In genomic region chr1:100265562-100265930, GRCh38 we compare ENCODE assay signal across 8 cellular contexts. TPM values are rescaled to one million over a fixed set of nuclear protein-coding genes. Genes with fewer than 3 reads are reported as not detected.
DNase-seq lines count a peak whose midpoint lies in the region; ATAC-seq and TF ChIP-seq lines count a peak whose summit lies in the region.

No MANE protein-coding gene starts in this region.

- no peak overlapping the region for H4K8ac ChIP-seq in H9 (replicated peaks; ENCODE audit: insufficient read length, low read depth, low read length)

- H3K27ac ChIP-seq in H9 (ENCODE audit: insufficient read length, low read depth, low read length) = no peak overlapping the region

- H3K23ac ChIP-seq in H9 (ENCODE audit: insufficient read length, low read depth, low read length) = no peak overlapping the region

- no peak overlapping the region for H3K4ac ChIP-seq in H9 (ENCODE audit: low read depth, low read length)

- H3K4me1 ChIP-seq in H9 (ENCODE audit: insufficient read depth, low read length) = no peaks in the 10 kb centered on the region

- H3K4me3 ChIP-seq in astrocyte of the spinal cord (ENCODE audit: low read depth, low read length) = peak overlapping the region; percentile 98

- peak overlapping the region; percentile 31 for H3K9ac ChIP-seq in H9 (ENCODE audit: extremely low read depth, insufficient read length, low read length)

- H2AK5ac ChIP-seq in H9 (ENCODE audit: insufficient read length, low read length) = no peak overlapping the region

- H3K4me1 Mint-ChIP-seq in T-helper 1 cell treated with Interleukin-12 subunit alpha and Interleukin-12 subunit beta and Interleukin-4 antibody, amounts not matched to agents 30 μg/mL and 1 μg/mL, for 36 hours (ENCODE audit: low read depth) = peaks cover 25% of the 10 kb centered on the region
- H3K4me1 Mint-ChIP-seq in H9 = peaks cover 6 to 11% of the 10 kb centered on the region in 2 experiments
- H3K4me1 Mint-ChIP-seq in stimulated activated memory B cell treated with anti-CD40 and anti-IgM and Interleukin-4, amounts not matched to agents 10 μg/mL and 1 μg/mL and 100 μg/mL, for 72 hours = peaks cover 38% of the 10 kb centered on the region

- no peak overlapping the region for H4K91ac ChIP-seq in H9 (ENCODE audit: insufficient read length, low read depth, low read length)

- peaks cover 42% of the 10 kb centered on the region for H3K36me3 Mint-ChIP-seq in T-helper 1 cell treated with Interleukin-12 subunit alpha and Interleukin-12 subunit beta and Interleukin-4 antibody, amounts not matched to agents 30 μg/mL and 1 μg/mL, for 36 hours (ENCODE audit: low read depth)
- peaks cover 38 to 55% (median 49%) of the 10 kb centered on the region in 3 experiments for H3K36me3 Mint-ChIP-seq in H9 (ENCODE audit: insufficient read depth in 1 of 3, low read depth in 3 of 3)
- peaks cover 29% of the 10 kb centered on the region for H3K36me3 Mint-ChIP-seq in stimulated activated memory B cell treated with anti-CD40 and anti-IgM and Interleukin-4, amounts not matched to agents 10 μg/mL and 1 μg/mL and 100 μg/mL, for 72 hours

- WGBS in H9 (ENCODE audit: extremely low coverage, insufficient read length, low lambda C conversion rate) = no CpG with 5 or more reads among the region's 12 CpGs

- H2BK15ac ChIP-seq in H9 (ENCODE audit: low read depth, low read length) = no peak overlapping the region

- no peak overlapping the region for H2BK12ac ChIP-seq in H9 (ENCODE audit: insufficient read length, low read depth, low read length)

- H3K27ac Mint-ChIP-seq in T-helper 1 cell treated with Interleukin-12 subunit alpha and Interleukin-12 subunit beta and Interleukin-4 antibody, amounts not matched to agents 30 μg/mL and 1 μg/mL, for 36 hours = peak overlapping the region; percentile 100
- peak overlapping the region in 2 of 3 experiments; percentile 59 to 99; a peak in 5 of 7 replicates for H3K27ac Mint-ChIP-seq in H9
- peak overlapping the region; percentile 98 for H3K27ac Mint-ChIP-seq in stimulated activated memory B cell treated with anti-CD40 and anti-IgM and Interleukin-4, amounts not matched to agents 10 μg/mL and 1 μg/mL and 100 μg/mL, for 72 hours

- peaks cover 6% of the 10 kb centered on the region for H3K23me2 ChIP-seq in H9 (ENCODE audit: insufficient read length, low read depth, low read length, poor library complexity, severe bottlenecking)

- H3K27me3 Mint-ChIP-seq in T-helper 1 cell treated with Interleukin-12 subunit alpha and Interleukin-12 subunit beta and Interleukin-4 antibody, amounts not matched to agents 30 μg/mL and 1 μg/mL, for 36 hours (ENCODE audit: low read depth) = peaks cover 5% of the 10 kb centered on the region
- peaks cover 3% of the 10 kb centered on the region for H3K27me3 Mint-ChIP-seq in H9 (ENCODE audit: low read depth)
- no peaks in the 10 kb centered on the region for H3K27me3 Mint-ChIP-seq in stimulated activated memory B cell treated with anti-CD40 and anti-IgM and Interleukin-4, amounts not matched to agents 10 μg/mL and 1 μg/mL and 100 μg/mL, for 72 hours

- peaks cover 6% of the 10 kb centered on the region for H3K9me3 Mint-ChIP-seq in T-helper 1 cell treated with Interleukin-12 subunit alpha and Interleukin-12 subunit beta and Interleukin-4 antibody, amounts not matched to agents 30 μg/mL and 1 μg/mL, for 36 hours
- H3K9me3 Mint-ChIP-seq in H9 = peaks cover 18 to 34% of the 10 kb centered on the region in 2 experiments
- H3K9me3 Mint-ChIP-seq in stimulated activated memory B cell treated with anti-CD40 and anti-IgM and Interleukin-4, amounts not matched to agents 10 μg/mL and 1 μg/mL and 100 μg/mL, for 72 hours = no peaks in the 10 kb centered on the region

- H2BK5ac ChIP-seq in H9 (ENCODE audit: insufficient read length, low read length) = no peak overlapping the region

- no peaks in the 10 kb centered on the region for H3K9me3 ChIP-seq in H9 (ENCODE audit: control insufficient read depth, low read depth, low read length)

- H3K14ac ChIP-seq in H9 (ENCODE audit: insufficient read depth, low read length) = peak overlapping the region; percentile 42; the same call in 1 of the 2 replicates

- ATAC-seq in stimulated activated memory B cell treated with anti-CD40 and anti-IgM and Interleukin-4, amounts not matched to agents 10 μg/mL and 1 μg/mL and 100 μg/mL, for 72 hours = peak; percentile 48

- no peak overlapping the region for H2BK20ac ChIP-seq in H9 (ENCODE audit: low read depth, low read length, poor library complexity, severe bottlenecking)

- peak overlapping the region; percentile 81 for H3K4me2 ChIP-seq in H9 (ENCODE audit: insufficient read depth, insufficient read length, low read length)

- peak overlapping the region; percentile 100 for H3K4me3 Mint-ChIP-seq in T-helper 1 cell treated with Interleukin-12 subunit alpha and Interleukin-12 subunit beta and Interleukin-4 antibody, amounts not matched to agents 30 μg/mL and 1 μg/mL, for 36 hours
- H3K4me3 Mint-ChIP-seq in H9 = peak overlapping the region; percentile 98 to 99
- peak overlapping the region; percentile 100 for H3K4me3 Mint-ChIP-seq in stimulated activated memory B cell treated with anti-CD40 and anti-IgM and Interleukin-4, amounts not matched to agents 10 μg/mL and 1 μg/mL and 100 μg/mL, for 72 hours

- H3K27me3 ChIP-seq in H9 (ENCODE audit: insufficient read depth, low read length) = no peaks in the 10 kb centered on the region

- H2AFZ ChIP-seq in H9 (ENCODE audit: low read length) = peak overlapping the region; percentile 70

- H3T11ph ChIP-seq in H9 (ENCODE audit: low read length) = no peak overlapping the region

- TF ChIP-seq CTCF in H9 (conservative IDR thresholded peaks at IDR 0.05) (no peak), astrocyte of the spinal cord (IDR thresholded peaks at IDR 0.05; ENCODE audit: low read depth, low read length) (no peak)

- H2BK120ac ChIP-seq in H9 (ENCODE audit: low read depth, low read length, poor library complexity, severe bottlenecking) = no peak overlapping the region

- DNase-seq in T-helper 1 cell (no peak), H9 (no peak), M059J (ENCODE audit: low read depth) (peak; percentile 56), astrocyte of the spinal cord (ENCODE audit: low read depth, low spot score) (no peak), iPS-NIHi11 (ENCODE audit: low spot score) (peak; percentile 15), KBM-7 (no peak)

- H3K18ac ChIP-seq in H9 (ENCODE audit: insufficient read length, low read depth, low read length) = no peak overlapping the region

- in situ Hi-C loops in astrocyte of the spinal cord (cut with HindIII; ENCODE audit: low sequenced_read_pairs) = no loop called here
- in situ Hi-C loops in KBM-7 (cut with MboI; ENCODE audit: low pct_unique_long_range_greater_than_20kb, low sequenced_read_pairs) = no loop called here

- no peak overlapping the region for H3K56ac ChIP-seq in H9 (ENCODE audit: insufficient read length, low read depth, low read length)

- H4K5ac ChIP-seq in H9 (ENCODE audit: insufficient read length, low read depth, low read length) = no peak overlapping the region

- H4K20me1 ChIP-seq in H9 (ENCODE audit: control insufficient read depth, insufficient read depth, insufficient read length) = no peaks in the 10 kb centered on the region

- peaks cover 4% of the 10 kb centered on the region for H3K79me1 ChIP-seq in H9 (ENCODE audit: insufficient read depth, low read depth, low read length, poor library complexity, severe bottlenecking)

- no peaks in the 10 kb centered on the region for H3K79me2 ChIP-seq in H9 (ENCODE audit: insufficient read depth, low read length)

RNA-seq across cellular contexts. Expression of gene RTCA, which starts 0.5 kb away (rescaled TPM):
- 29.5 and 33.6 TPM in 2 replicates for total RNA-seq in H9 (2021)
- 45.5 and 52.7 TPM in 2 replicates for total RNA-seq in M059J (2014; rRNA removed; shearing (Covaris generic))

RNA-seq across cellular contexts. Expression of gene DBT, which starts 15.9 kb away (rescaled TPM):
- 19.0 and 20.3 TPM in 2 replicates for total RNA-seq in H9 (2021)
- total RNA-seq in M059J (2014; rRNA removed; shearing (Covaris generic)) = 3.8 and 6.6 TPM in 2 replicates

Comparison
In these comparisons a context has a peak if more than half of its experiments do, and no peak if none do; other contexts are left out.
1. DNase-seq: peak in M059J (single experiment) and iPS-NIHi11 (single experiment); none in T-helper 1 cell (0 of 5), H9 (single experiment), astrocyte of the spinal cord (single experiment) and KBM-7 (single experiment).
2. Peak in every context shown above with its lines, with median percentiles within 50 percentile points of each other: H3K27ac Mint-ChIP-seq and H3K4me3 Mint-ChIP-seq.